In genomic region chr14:104966261-104967143, GRCh38 we compare ENCODE assay signal across 1 cellular context.
TF ChIP-seq lines count a peak whose summit lies in the region.

No MANE protein-coding gene starts in this region.

TF ChIP-seq in H1, 55 proteins besides CTCF, POLR2A, EP300 and RAD21:
- TF ChIP-seq SAP30 (IDR thresholded peaks at IDR 0.05; ENCODE audit: insufficient read depth, insufficient replicate concordance, low read length) (no peak), ATF3 (IDR thresholded peaks at IDR 0.05; ENCODE audit: insufficient read depth, low read depth, low read length) (no peak), NANOG (IDR thresholded peaks at IDR 0.05; ENCODE audit: insufficient read depth, low read depth, low read length, poor library complexity, severe bottlenecking) (no peak), SP2 (IDR thresholded peaks at IDR 0.05; ENCODE audit: low read length) (no peak), TCF12 (IDR thresholded peaks at IDR 0.05; ENCODE audit: low read depth, low read length) (no peak), KDM1A (IDR thresholded peaks at IDR 0.05; ENCODE audit: borderline replicate concordance, low read length) (no peak), EZH2 (IDR thresholded peaks at IDR 0.05; ENCODE audit: low read depth, low read length, severe bottlenecking) (no peak), ASH2L (IDR thresholded peaks at IDR 0.05; ENCODE audit: low read length) (no peak)
